In the genomic region with DNA sequence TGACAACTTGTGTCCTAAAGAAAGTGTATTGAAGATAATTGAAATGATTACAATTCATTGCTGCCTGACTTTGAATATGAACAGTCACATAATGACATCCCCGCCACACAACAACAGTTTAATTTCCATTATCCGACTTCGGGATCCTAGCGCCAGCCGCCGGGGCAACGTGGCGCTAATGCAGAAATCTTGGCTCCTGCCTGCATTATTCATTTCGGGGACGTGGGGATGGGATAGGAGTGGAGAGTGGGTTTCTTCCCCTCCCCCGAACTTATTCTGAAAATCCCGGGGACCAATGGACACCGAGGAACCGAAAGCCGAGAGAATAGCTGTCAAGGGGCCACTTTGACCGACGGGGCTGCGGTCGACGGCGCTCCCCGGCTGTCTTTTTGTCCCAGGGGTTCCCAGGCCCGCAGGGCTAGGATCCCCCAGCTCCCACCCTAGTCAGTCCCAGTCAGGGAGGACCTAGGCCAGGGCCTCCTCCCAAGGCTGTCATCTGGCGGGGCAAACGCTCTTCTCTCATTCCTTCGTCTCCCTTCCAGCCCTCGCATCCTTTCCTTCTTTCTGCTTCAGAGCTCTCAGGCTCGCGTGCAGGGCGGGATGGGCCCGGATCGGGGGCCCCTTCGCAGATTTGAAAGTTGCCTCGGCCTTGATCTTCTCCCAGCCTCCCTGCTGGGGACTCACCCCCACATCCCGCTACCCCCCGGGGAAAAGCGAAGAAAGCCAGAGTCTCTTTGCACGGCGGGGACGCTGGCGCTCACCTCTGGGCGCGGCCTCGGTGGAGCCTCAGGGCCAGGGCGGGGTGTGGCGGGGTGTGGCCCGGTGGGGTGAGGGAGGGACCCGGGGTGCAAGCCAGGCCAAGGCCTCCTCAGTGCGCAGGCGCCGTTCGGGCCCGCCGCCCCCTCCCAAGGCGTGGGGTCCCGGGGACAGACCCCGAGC, we compare ENCODE assay signal across 17 cellular contexts. TPM values are rescaled to one million over a fixed set of nuclear protein-coding genes. Genes with fewer than 3 reads are reported as not detected.
DNase-seq lines count a peak whose midpoint lies in the region; ATAC-seq, FAIRE-seq and TF ChIP-seq lines count a peak whose summit lies in the region.
"Had no signal": no experiment of that assay in that cellular context is flagged by ENCODE, and none has a peak within 500 bp of the region (broad histone marks: within the 10 kb centered on the region; RNA-seq: fewer than 3 reads in every experiment).

No MANE protein-coding gene starts in this region.

- H3K27ac ChIP-seq in HUES6 (ENCODE audit: low read depth, low read length) (no peak overlapping the region), endothelial cell of umbilical vein (ENCODE audit: insufficient read depth, low read depth, low read length) (no peak overlapping the region), caudate nucleus (ENCODE audit: low read depth, low read length) (no peak overlapping the region)
- H3K27ac ChIP-seq: RWPE1 had no signal

- dilution Hi-C loops in endothelial cell of umbilical vein (cut with MboI; ENCODE audit: extremely low pct_ligation_motif_present, low sequenced_read_pairs): no loop called here

- CTCF ChIA-PET in endothelial cell of umbilical vein (lab: Charles Lee): interaction anchor here (1.4 kb wide), 1 partner anchor 18 kb away, joined by 4 read pairs; no protein-coding TSS in a partner anchor

- H3K4me1 ChIP-seq in HUES6 (ENCODE audit: control insufficient read depth, insufficient read depth, low read length) (peaks cover 59% of the 10 kb centered on the region), endothelial cell of umbilical vein (ENCODE audit: control insufficient read depth, extremely low read depth, insufficient read depth, low read length) (peaks cover 3% of the 10 kb centered on the region)

- no peaks in the 10 kb centered on the region for H3K36me3 ChIP-seq in HUES6 (ENCODE audit: control insufficient read depth, insufficient read depth, low read length)
- no peaks in the 10 kb centered on the region for H3K36me3 ChIP-seq in endothelial cell of umbilical vein (ENCODE audit: control insufficient read depth in 2 of 2, extremely low read depth in 1 of 2, insufficient read depth in 2 of 2, low read length in 2 of 2)

- ATAC-seq in HG02970 (IDR thresholded peaks at IDR 0.05; ENCODE audit: low FRiP score, unreplicated experiment): no peak

- H3K36me3 Mint-ChIP-seq in nephron progenitor cell (ENCODE audit: low read depth): no peaks in the 10 kb centered on the region

- no peak overlapping the region for H3K4me2 ChIP-seq in endothelial cell of umbilical vein (ENCODE audit: insufficient read depth, low read length)

- TF ChIP-seq CTCF in endothelial cell of umbilical vein (IDR thresholded peaks at IDR 0.05; ENCODE audit: extremely low read depth in 1 of 2, insufficient read depth in 1 of 2, low read depth in 1 of 2, low read length in 2 of 2) (no peak), nephron progenitor cell (IDR thresholded peaks at IDR 0.05) (no peak)

- POLR2A ChIA-PET in endothelial cell of umbilical vein (lab: Charles Lee): no interaction called here

- H3K9me3 ChIP-seq in HUES6 (ENCODE audit: control insufficient read depth, insufficient read depth, low read depth, low read length) (no peaks in the 10 kb centered on the region), endothelial cell of umbilical vein (replicated peaks; ENCODE audit: control insufficient read depth, insufficient read depth, low read length) (no peaks in the 10 kb centered on the region)

- no peaks in the 10 kb centered on the region for H3K27me3 Mint-ChIP-seq in nephron progenitor cell (ENCODE audit: low read depth, poor library complexity)

- H3K4me3 ChIP-seq in HUES6 (ENCODE audit: low read depth, low read length): peak overlapping the region; percentile 55
- no peak overlapping the region for H3K4me3 ChIP-seq in endothelial cell of umbilical vein (replicated peaks in 1 of 3; ENCODE audit: insufficient read depth in 1 of 3, low read depth in 1 of 3, low read length in 3 of 3)

- no peak overlapping the region for H3K27ac Mint-ChIP-seq in nephron progenitor cell

- BruUV-seq in endothelial cell of umbilical vein (replicated peaks; lab: Mats Ljungman, UMichigan): no TSS peak

- H3K9me1 ChIP-seq in endothelial cell of umbilical vein (replicated peaks; ENCODE audit: control insufficient read depth, extremely low read depth, insufficient read depth, low read length): no peaks in the 10 kb centered on the region

- FAIRE-seq in endothelial cell of umbilical vein (lab: Jason Lieb, UNC): no peak
- FAIRE-seq: G401.6, GM18507, urothelium cell line had no signal

- H4K20me1 ChIP-seq in endothelial cell of umbilical vein (replicated peaks; ENCODE audit: control insufficient read depth, extremely low read depth, insufficient read depth, low read length): no peaks in the 10 kb centered on the region

- DNase-seq in G401 (ENCODE audit: low spot score) (peak; percentile 52), endothelial cell of umbilical vein (ENCODE audit: low read depth, low spot score) (no peak), nephron progenitor cell (peak; percentile 18), medulla oblongata (ENCODE audit: extremely low spot score) (no peak), caudate nucleus (lab: John Stamatoyannopoulos, UW) (no peak)
- DNase-seq: activated CD4-positive, alpha-beta T cell treated with anti-CD3 and anti-CD28 coated beads, Interleukin-2, amount 10 ng/mL, durations not matched to agents 7 days and 5 days; activated naive CD4-positive, alpha-beta T cell treated with Interleukin-2 at 50 U/mL for 16 hours; head of caudate nucleus; NCI-H1694 treated with DMSO at 0.1 percent for 48 hours; NCI-H69; stimulated activated CD4-positive, alpha-beta T cell treated with anti-CD3 and anti-CD28 coated beads, Interleukin-4, amount 100 ng/mL, for 24 hours had no signal

- in situ Hi-C loops in G401 (cut with HindIII; ENCODE audit: low sequenced_read_pairs): no loop called here

- H2AFZ ChIP-seq in endothelial cell of umbilical vein (ENCODE audit: low read depth, low read length): no peak overlapping the region

- H3K27me3 ChIP-seq in HUES6 (ENCODE audit: control insufficient read depth, insufficient read depth, low read length): peaks cover 100% of the 10 kb centered on the region
- H3K27me3 ChIP-seq in endothelial cell of umbilical vein (ENCODE audit: control insufficient read depth in 2 of 2, insufficient read depth in 2 of 2, low read length in 2 of 2): peaks cover 86 to 100% of the 10 kb centered on the region in 2 experiments

- no peak overlapping the region for H3K4me3 Mint-ChIP-seq in nephron progenitor cell

- no peaks in the 10 kb centered on the region for H3K9me3 Mint-ChIP-seq in nephron progenitor cell
- H3K9me3 Mint-ChIP-seq: activated CD4-positive, alpha-beta T cell treated with anti-CD3 and anti-CD28 coated beads, Interleukin-2, amount 10 ng/mL, durations not matched to agents 7 days and 5 days had no signal

- H3K79me2 ChIP-seq in endothelial cell of umbilical vein (ENCODE audit: control insufficient read depth, insufficient read depth, low read length): no peaks in the 10 kb centered on the region

- H3K4me1 Mint-ChIP-seq in nephron progenitor cell: peaks cover 5% of the 10 kb centered on the region

- no peak overlapping the region for H3K9ac ChIP-seq in HUES6 (ENCODE audit: low read length)
- no peak overlapping the region for H3K9ac ChIP-seq in endothelial cell of umbilical vein (replicated peaks; ENCODE audit: extremely low read depth, insufficient read depth, low read length)

- intact Hi-C loops in endothelial cell of umbilical vein (cut with micrococcal nuclease): loop anchor here (5.0 kb wide), 1 partner anchor 458 kb away; the partner anchor contains the start of genes DCDC1 and DNAJC24

- TF ChIP-seq POLR2A in endothelial cell of umbilical vein (IDR thresholded peaks at IDR 0.05; ENCODE audit: low read depth, low read length): no peak

TF ChIP-seq in endothelial cell of umbilical vein, 7 proteins besides CTCF, POLR2A, EP300 and RAD21:
- TF ChIP-seq EZH2 (IDR thresholded peaks at IDR 0.05; ENCODE audit: borderline replicate concordance, low read depth, low read length, severe bottlenecking): peak; percentile 87
- no peak for TF ChIP-seq FOS (IDR thresholded peaks at IDR 0.05; ENCODE audit: borderline replicate concordance, insufficient read depth, low read length)

RNA-seq across cellular contexts. Expression of gene PAX6, which starts 14.6 kb away (rescaled TPM):
- total RNA-seq in G401 (2014; rRNA removed; shearing (Covaris generic)): 2.7 and 3.8 TPM in 2 replicates
- total RNA-seq in endothelial cell of umbilical vein: not detected in 2 replicates
- not detected in 2 replicates for polyA plus RNA-seq in endothelial cell of umbilical vein
- polyA plus RNA-seq in endothelial cell of umbilical vein (2011; cell fraction: cytosol; rRNA removed): 0.04 and 0.10 TPM in 2 replicates
- polyA plus RNA-seq in endothelial cell of umbilical vein (2011; cell fraction: nucleus; rRNA removed): not detected in 2 replicates
- not detected in 2 replicates for polyA plus RNA-seq in endothelial cell of umbilical vein (2012)
- 0.91 TPM in 1 of 2 replicates, not detected in the other for polyA minus RNA-seq in endothelial cell of umbilical vein
- 3.7 TPM for polyA minus RNA-seq in endothelial cell of umbilical vein (2011; cell fraction: cytosol; rRNA and poly(A)+ RNA removed)
- not detected in 2 replicates for polyA minus RNA-seq in endothelial cell of umbilical vein (2011; cell fraction: nucleus; rRNA and poly(A)+ RNA removed)
- total RNA-seq: activated CD4-positive, alpha-beta T cell treated with anti-CD3 and anti-CD28 coated beads, Interleukin-2, amount 10 ng/mL, durations not matched to agents 7 days and 5 days had no signal

Comparison
In these comparisons a context has a peak if more than half of its experiments do, and no peak if none do; other contexts are left out.
1. DNase-seq: peak in G401 (single experiment) and nephron progenitor cell (single experiment); none in endothelial cell of umbilical vein (single experiment), medulla oblongata (single experiment) and caudate nucleus (0 of 61).